ENCODE assay signal across 17 cellular contexts in the genomic region with DNA sequence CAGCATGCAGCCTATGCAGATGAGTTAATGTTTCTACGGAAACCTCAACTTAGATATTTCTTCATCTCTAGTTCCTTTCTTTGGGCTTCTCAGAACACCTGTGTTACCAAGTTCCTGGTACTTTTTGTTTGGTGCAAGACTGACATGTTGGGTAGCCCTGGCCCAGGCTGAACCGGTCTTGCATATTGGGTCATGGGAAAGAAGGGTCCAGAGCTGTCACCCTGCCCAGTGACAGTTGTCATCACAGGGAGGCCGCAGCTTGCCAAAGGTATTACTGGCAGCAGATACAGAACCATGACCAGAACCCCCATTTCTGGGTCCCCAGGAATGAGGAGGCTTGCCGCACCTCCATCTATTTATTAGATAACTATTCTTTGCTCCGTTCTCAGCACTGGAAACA. TPM values are rescaled to one million over a fixed set of nuclear protein-coding genes. Genes with fewer than 3 reads are reported as not detected.
"Had no signal": no experiment of that assay in that cellular context is flagged by ENCODE, and none has a peak within 500 bp of the region (broad histone marks: within the 10 kb centered on the region; RNA-seq: fewer than 3 reads in every experiment).

No MANE protein-coding gene starts in this region.

- H3K27ac ChIP-seq: lower lobe of right lung, prostate gland, right lobe of liver had no signal

- H3K4me3 Mint-ChIP-seq: activated CD8-positive, alpha-beta memory T cell treated with anti-CD3 and anti-CD28 coated beads, Interleukin-2, amount 10 ng/mL, durations not matched to agents 7 days and 5 days; activated naive CD8-positive, alpha-beta T cell; natural killer cell had no signal

- H3K27me3 ChIP-seq: right lobe of liver had no signal

- H3K36me3 Mint-ChIP-seq: activated CD8-positive, alpha-beta memory T cell treated with anti-CD3 and anti-CD28 coated beads, Interleukin-2, amount 10 ng/mL, durations not matched to agents 7 days and 5 days; activated naive CD8-positive, alpha-beta T cell; natural killer cell had no signal

- H3K9me3 Mint-ChIP-seq: natural killer cell had no signal

- H3K9me3 ChIP-seq: lower lobe of right lung, prostate gland, right lobe of liver had no signal

- H3K27ac Mint-ChIP-seq: activated CD8-positive, alpha-beta memory T cell treated with anti-CD3 and anti-CD28 coated beads, Interleukin-2, amount 10 ng/mL, durations not matched to agents 7 days and 5 days; activated naive CD8-positive, alpha-beta T cell; natural killer cell had no signal

- ATAC-seq: activated CD8-positive, alpha-beta memory T cell treated with anti-CD3 and anti-CD28 coated beads, Interleukin-2, amount 10 ng/mL, durations not matched to agents 7 days and 5 days had no signal

- H3K4me3 ChIP-seq: lower lobe of right lung, prostate gland, right lobe of liver had no signal

- DNase-seq: activated CD4-positive, alpha-beta T cell treated with anti-CD3 and anti-CD28 coated beads, Interleukin-2, amount 50 U/mL, for 4 hours; activated CD8-positive, alpha-beta memory T cell treated with anti-CD3 and anti-CD28 coated beads, Interleukin-2, amount 10 ng/mL, durations not matched to agents 7 days and 5 days; activated gamma-delta T cell; activated T-cell treated with anti-CD3 and anti-CD28 coated beads, Interleukin-2, amount 50 U/mL, for 48 hours; anterior cingulate cortex; hypothalamus; lower lobe of right lung; natural killer cell; nucleus accumbens; right lobe of liver; stimulated activated CD4-positive, alpha-beta T cell treated with anti-CD3 and anti-CD28 coated beads, Interleukin-1b, Interleukin-23, amount 100 ng/mL, for 48 hours; stimulated activated naive CD4-positive, alpha-beta T cell; T-helper 2 cell; trophoblast cell had no signal

- H3K4me1 Mint-ChIP-seq: activated CD8-positive, alpha-beta memory T cell treated with anti-CD3 and anti-CD28 coated beads, Interleukin-2, amount 10 ng/mL, durations not matched to agents 7 days and 5 days; natural killer cell had no signal

- H3K36me3 ChIP-seq: lower lobe of right lung, prostate gland, right lobe of liver had no signal

RNA-seq across cellular contexts. Expression of a gene that starts 40.2 kb away (rescaled TPM):
- polyA plus RNA-seq: esophagus had no signal
